In the genomic region with DNA sequence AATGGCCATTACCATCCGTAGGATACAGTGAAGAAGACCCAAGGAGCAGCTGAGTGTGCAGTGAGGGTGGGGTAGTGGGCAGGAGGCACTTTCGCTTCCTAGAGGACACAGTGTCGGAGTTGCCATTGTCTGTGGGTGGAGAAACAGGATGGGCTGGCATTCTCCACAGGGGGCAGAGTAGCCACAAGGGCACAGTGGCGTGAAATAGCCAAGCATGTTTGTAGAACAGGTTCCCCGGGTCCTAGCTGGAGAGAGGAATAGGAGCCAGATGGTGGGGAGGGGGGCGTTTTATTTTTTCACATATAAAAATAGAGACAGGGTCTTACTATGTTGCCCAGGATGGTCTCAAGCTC, we compare ENCODE assay signal across 11 cellular contexts. TPM values are rescaled to one million over a fixed set of nuclear protein-coding genes. Genes with fewer than 3 reads are reported as not detected.
DNase-seq lines count a peak whose midpoint lies in the region; ATAC-seq, FAIRE-seq and TF ChIP-seq lines count a peak whose summit lies in the region.
"Had no signal": no experiment of that assay in that cellular context is flagged by ENCODE, and none has a peak within 500 bp of the region (broad histone marks: within the 10 kb centered on the region; RNA-seq: fewer than 3 reads in every experiment).

No MANE protein-coding gene starts in this region.

- TF ChIP-seq EP300 in Ishikawa (IDR thresholded peaks at IDR 0.05; ENCODE audit: borderline replicate concordance): peak; percentile 64; the same call in 1 of the 2 replicates
- no peak for TF ChIP-seq EP300 in H1 (IDR thresholded peaks at IDR 0.05; ENCODE audit: borderline replicate concordance in 1 of 2, low read depth in 2 of 2, low read length in 2 of 2)
- TF ChIP-seq EP300 in esophagus muscularis mucosa (IDR thresholded peaks at IDR 0.05): no peak

- TF ChIP-seq CTCF in H1 (IDR thresholded peaks at IDR 0.05; ENCODE audit: control extremely low read depth in 1 of 3, insufficient read depth in 1 of 3, low read depth in 1 of 3, low read length in 3 of 3): no peak
- no peak for TF ChIP-seq CTCF in psoas muscle (IDR thresholded peaks at IDR 0.05)
- no peak for TF ChIP-seq CTCF in esophagus muscularis mucosa (IDR thresholded peaks at IDR 0.05)

- no peak for FAIRE-seq in H1 (lab: Jason Lieb, UNC)

- CTCF ChIA-PET in CD8-positive, alpha-beta memory T cell (lab: Charles Lee): interaction anchor here (0.7 to 1.2 kb wide), 2 partner anchors 19 to 21 kb away, joined by 3 to 4 read pairs; no protein-coding TSS in a partner anchor
- CTCF ChIA-PET in H1 (lab: Charles Lee; ENCODE audit: partially characterized antibody): interaction anchor here (0.7 to 3.8 kb wide), 9 partner anchors 10 to 202 kb away, joined by 3 to 16 read pairs (median 4); no protein-coding TSS in a partner anchor

- H4K5ac ChIP-seq in H1 (ENCODE audit: insufficient read length, low read depth, low read length): no peak overlapping the region

- no peak overlapping the region for H3K9ac ChIP-seq in H1 (replicated peaks in 1 of 4; ENCODE audit: extremely low read depth in 1 of 4, low read depth in 3 of 4, low read length in 3 of 4)

- no peaks in the 10 kb centered on the region for H3K9me3 ChIP-seq in CD8-positive, alpha-beta memory T cell (ENCODE audit: low read length)
- H3K9me3 ChIP-seq in H1 (ENCODE audit: insufficient read depth in 2 of 2, low read depth in 1 of 2, low read length in 1 of 2): no peaks in the 10 kb centered on the region
- no peaks in the 10 kb centered on the region for H3K9me3 ChIP-seq in psoas muscle
- H3K9me3 ChIP-seq in esophagus muscularis mucosa: no peaks in the 10 kb centered on the region
- H3K9me3 ChIP-seq: body of pancreas had no signal

- peaks cover 13% of the 10 kb centered on the region for H3K23me2 ChIP-seq in H1 (ENCODE audit: low read depth, low read length)

- no peaks in the 10 kb centered on the region for H3K27me3 ChIP-seq in CD8-positive, alpha-beta memory T cell (ENCODE audit: insufficient read depth, low read length, poor library complexity, severe bottlenecking)
- H3K27me3 ChIP-seq in H1 (replicated peaks in 1 of 4; ENCODE audit: control insufficient read depth in 3 of 4, extremely low read depth in 1 of 4, insufficient read depth in 3 of 4, low read length in 3 of 4) (no peaks in the 10 kb centered on the region), psoas muscle (ENCODE audit: insufficient read depth in 3 of 3, low read length in 2 of 3) (no peaks in the 10 kb centered on the region), esophagus muscularis mucosa (no peaks in the 10 kb centered on the region)
- H3K27me3 ChIP-seq: body of pancreas had no signal

- no peak overlapping the region for H2AFZ ChIP-seq in H1 (ENCODE audit: low read length)

- H2BK20ac ChIP-seq in H1 (ENCODE audit: low read length): no peak overlapping the region

- H2BK15ac ChIP-seq in H1 (ENCODE audit: low read length): no peak overlapping the region

- H3K36me3 ChIP-seq in CD8-positive, alpha-beta memory T cell (ENCODE audit: insufficient read depth, low read length): no peaks in the 10 kb centered on the region
- H3K36me3 ChIP-seq in H1 (ENCODE audit: control insufficient read depth in 2 of 4, insufficient read depth in 4 of 4, low read length in 3 of 4) (0 out of 8 replicates have a peak, but pooled peaks cover 0 to 6% (median 2%) of the 10 kb centered on the region in 4 experiments), psoas muscle (ENCODE audit: insufficient read depth in 1 of 2, low read depth in 1 of 2) (peaks cover 0 to 17% of the 10 kb centered on the region in 2 donors), esophagus muscularis mucosa (peaks cover 0 to 4% (median under 1%) of the 10 kb centered on the region in 4 donors)

- peak overlapping the region; percentile 89 for H3K27ac ChIP-seq in CD8-positive, alpha-beta memory T cell (ENCODE audit: low read depth, low read length)
- H3K27ac ChIP-seq in H1 (ENCODE audit: low read depth, low read length) (no peak overlapping the region), psoas muscle (peak overlapping the region; percentile 97), esophagus muscularis mucosa (replicated peaks in 1 of 4) (peak overlapping the region in 2 of 4 donors; percentile 3 to 89)
- H3K27ac ChIP-seq: body of pancreas, WERI-Rb-1 had no signal

- H3K4ac ChIP-seq in H1 (replicated peaks; ENCODE audit: insufficient read length, low read depth, low read length): no peak overlapping the region

- peaks cover 41 to 72% (median 57%) of the 10 kb centered on the region in 3 donors for H3K4me1 Mint-ChIP-seq in CD8-positive, alpha-beta memory T cell

- H3K27ac Mint-ChIP-seq in CD8-positive, alpha-beta memory T cell: peak overlapping the region in 6 of 8 donors; percentile 3 to 90 (median 44)

- no peak overlapping the region for H2BK12ac ChIP-seq in H1 (ENCODE audit: low read depth, low read length)

- H3K79me2 ChIP-seq in H1 (ENCODE audit: control insufficient read depth in 1 of 2, insufficient read depth in 2 of 2, low read length in 2 of 2): peaks cover 47 to 78% of the 10 kb centered on the region in 2 experiments

- peaks cover 0 to 36% (median 4%) of the 10 kb centered on the region in 3 donors for H3K36me3 Mint-ChIP-seq in CD8-positive, alpha-beta memory T cell

- H2AK5ac ChIP-seq in H1 (ENCODE audit: low read depth, low read length): 0 out of 2 replicates have a peak overlapping the region, but pooled peaks have one; percentile 16

- H3K56ac ChIP-seq in H1 (replicated peaks; ENCODE audit: insufficient read length, low read depth, low read length): no peak overlapping the region

- no peak overlapping the region; the same call in none of the 2 replicates for H2BK5ac ChIP-seq in H1 (ENCODE audit: low read depth, low read length)

- H3K4me3 Mint-ChIP-seq in CD8-positive, alpha-beta memory T cell: peak overlapping the region in 2 of 7 donors; percentile 9 to 59

- H3K4me3 ChIP-seq in CD8-positive, alpha-beta memory T cell (ENCODE audit: low read length): no peak overlapping the region
- H3K4me3 ChIP-seq in H1 (ENCODE audit: extremely low read depth in 1 of 4, insufficient read depth in 2 of 4, low read depth in 3 of 4, low read length in 4 of 4) (no peak overlapping the region), psoas muscle (peak overlapping the region; percentile 91), esophagus muscularis mucosa (no peak overlapping the region)
- H3K4me3 ChIP-seq: body of pancreas had no signal

- ATAC-seq in psoas muscle (no peak), GM18505 (IDR thresholded peaks at IDR 0.05; ENCODE audit: unreplicated experiment) (no peak)
- ATAC-seq: body of pancreas had no signal

- H3K27me3 Mint-ChIP-seq in CD8-positive, alpha-beta memory T cell: no peaks in the 10 kb centered on the region

- TF ChIP-seq RAD21 in Ishikawa (IDR thresholded peaks at IDR 0.05; ENCODE audit: low read depth) (peak; percentile 18; the same call in 1 of the 2 replicates), H1 (IDR thresholded peaks at IDR 0.05 in 1 of 2, conservative IDR thresholded peaks at IDR 0.05 in 1 of 2; ENCODE audit: low read depth in 2 of 2, low read length in 2 of 2) (no peak)

- no peak overlapping the region for H2BK120ac ChIP-seq in H1 (replicated peaks; ENCODE audit: low read depth, low read length)

- TF ChIP-seq POLR2A in H1 (IDR thresholded peaks at IDR 0.05; ENCODE audit: control extremely low read depth in 1 of 2, low read depth in 2 of 2, low read length in 2 of 2) (no peak), esophagus muscularis mucosa (IDR thresholded peaks at IDR 0.05; ENCODE audit: low read depth) (no peak), GM18505 (IDR thresholded peaks at IDR 0.05; ENCODE audit: borderline replicate concordance, extremely low read depth, insufficient read depth, insufficient read length) (no peak)

- 93% methylated on average over 6 of the region's 6 CpGs; no CpG with 5 or more reads in 1 of the 2 experiments for WGBS in H1 (ENCODE audit: extremely low coverage in 1 of 2, insufficient coverage in 1 of 2, insufficient read length in 1 of 2, insufficient replicate concordance in 2 of 2, low coverage in 1 of 2, low lambda C conversion rate in 2 of 2, missing lambda C conversion rate in 1 of 2), 2 experiments
- 56 to 74% (median 66%) methylated on average over 6 of the region's 6 CpGs for WGBS in psoas muscle, 3 donors
- 69% methylated on average over 4 of the region's 6 CpGs for WGBS in esophagus muscularis mucosa

- intact Hi-C loops in psoas muscle (cut with DNase I) (loop anchor here in 1 of 2 donors (10.0 kb wide), 1 partner anchor 201 kb away; no protein-coding TSS in a partner anchor), esophagus muscularis mucosa (cut with DNase I) (no loop called here)

- H4K8ac ChIP-seq in H1 (ENCODE audit: extremely low read depth, insufficient read depth, low read length): no peak overlapping the region

- H3K79me1 ChIP-seq in H1 (ENCODE audit: low read depth, low read length): peaks cover 31% of the 10 kb centered on the region

- peaks cover 37% of the 10 kb centered on the region for H3K4me1 ChIP-seq in CD8-positive, alpha-beta memory T cell (ENCODE audit: insufficient read depth, low read length)
- H3K4me1 ChIP-seq in H1 (replicated peaks in 1 of 4; ENCODE audit: control insufficient read depth in 3 of 4, insufficient read depth in 4 of 4, low read length in 3 of 4) (peaks cover 5 to 27% (median 18%) of the 10 kb centered on the region in 4 experiments), psoas muscle (peaks cover 58% of the 10 kb centered on the region), esophagus muscularis mucosa (peaks cover 32 to 63% (median 57%) of the 10 kb centered on the region in 4 donors)

- H4K20me1 ChIP-seq in H1 (replicated peaks in 1 of 2; ENCODE audit: control insufficient read depth in 1 of 2, insufficient read depth in 2 of 2, low read length in 2 of 2): peaks cover 12 to 39% of the 10 kb centered on the region in 2 experiments

- no peak overlapping the region; the same call in 1 of the 2 replicates for H3K18ac ChIP-seq in H1 (ENCODE audit: extremely low read depth, low read length)

- peak overlapping the region in 1 of 2 experiments; percentile 100; a peak in 2 of 4 replicates for H3K4me2 ChIP-seq in H1 (ENCODE audit: insufficient read depth in 1 of 2, low read depth in 2 of 2, low read length in 2 of 2)

- no peaks in the 10 kb centered on the region for H3K9me3 Mint-ChIP-seq in CD8-positive, alpha-beta memory T cell

- H4K91ac ChIP-seq in H1 (replicated peaks; ENCODE audit: insufficient read length, low read length): peak overlapping the region; percentile 41

- H3K23ac ChIP-seq in H1 (ENCODE audit: insufficient read length): no peak overlapping the region

- H3K14ac ChIP-seq in H1 (ENCODE audit: insufficient read length): no peak overlapping the region

- DNase-seq in CD8-positive, alpha-beta memory T cell: no peak
- no peak for DNase-seq in H1 (ENCODE audit: low read depth in 1 of 2, low spot score in 2 of 2)
- DNase-seq in psoas muscle: no peak
- DNase-seq in esophagus muscularis mucosa (ENCODE audit: extremely low spot score): no peak
- no peak for DNase-seq in NK-92 treated with Interleukin-12 subunit alpha and Interleukin-12 subunit beta, amount 100 ng/mL, for 24 hours (lab: John Stamatoyannopoulos, UW)
- DNase-seq: head of caudate nucleus, NCI-H2171 treated with DMSO at 0.1 percent for 48 hours, WERI-Rb-1 had no signal

- POLR2A ChIA-PET in CD8-positive, alpha-beta memory T cell (lab: Charles Lee): interaction anchor here (0.9 to 4.3 kb wide), 2 partner anchors 19 to 26 kb away, joined by 4 to 66 read pairs; no protein-coding TSS in a partner anchor
- POLR2A ChIA-PET in H1 (lab: Charles Lee; ENCODE audit: partially characterized antibody): interaction anchor here (0.9 to 6.5 kb wide), 13 partner anchors 9 to 227 kb away, joined by 3 to 41 read pairs (median 5); a partner anchor contains a TSS

RNA-seq across cellular contexts. Expression of a gene that starts 3.5 kb away (rescaled TPM):
- total RNA-seq in CD8-positive, alpha-beta memory T cell: 10 to 100 TPM; 44.5 to 44.6 TPM
- 6.6 TPM for polyA plus RNA-seq in CD8-positive, alpha-beta memory T cell
- total RNA-seq in H1 (2021; fragmentation: NEBNext Ultra II Directional; extraction: Animal tissue kit (Norgen Biotek cat#: 25700)): 140 and 144 TPM in 2 replicates
- polyA plus RNA-seq in H1 (2011; rRNA removed): 66.2 and 77.8 TPM in 2 replicates
- 69.0 TPM for polyA plus RNA-seq in H1 (2011; cell fraction: cytosol; rRNA removed)
- polyA plus RNA-seq in H1 (2011; cell fraction: nucleus; rRNA removed): 164 TPM
- polyA plus RNA-seq in H1 (2012, experiment 1 of 2): 61.4 to 78.1 TPM (median 74.2 TPM) in 4 replicates
- polyA plus RNA-seq in H1 (2012, experiment 2 of 2): 45.2 TPM
- 158 TPM for polyA plus RNA-seq in H1 (2013, experiment 1 of 2)
- 135 TPM for polyA plus RNA-seq in H1 (2013, experiment 2 of 2)
- 242 and 245 TPM in 2 replicates for polyA minus RNA-seq in H1 (2011; rRNA and poly(A)+ RNA removed)
- 135 TPM for polyA minus RNA-seq in H1 (2011; cell fraction: cytosol; rRNA and poly(A)+ RNA removed)
- 104 TPM for polyA minus RNA-seq in H1 (2011; cell fraction: nucleus; rRNA and poly(A)+ RNA removed)
- total RNA-seq in psoas muscle: 100 to 1,000 TPM in 1 of 4 donors, 10 to 100 TPM in 3; 10.3 to 104 (median 34.7) TPM
- polyA plus RNA-seq in psoas muscle: 10 to 100 TPM; 12.6 to 76.1 (median 52.8) TPM
- 10 to 100 TPM; 15.0 to 36.2 (median 23.7) TPM for total RNA-seq in esophagus muscularis mucosa
